ENCODE assay signal across 30 cellular contexts in the genomic region with DNA sequence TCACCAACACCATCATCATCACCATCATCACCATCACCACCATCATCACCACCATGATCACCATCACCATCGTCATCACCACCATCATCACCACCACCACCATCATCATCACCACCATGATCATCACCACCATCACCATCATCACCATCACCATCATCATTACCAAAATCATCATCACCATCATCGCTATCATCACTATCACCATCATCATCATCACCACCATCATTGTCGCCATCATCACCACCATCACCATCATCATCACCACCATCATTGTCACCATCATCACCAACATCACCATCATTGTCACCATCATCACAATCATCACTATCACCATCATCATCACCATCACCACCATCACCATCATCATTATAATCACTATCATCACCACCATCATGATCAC.
"Had no signal": no experiment of that assay in that cellular context is flagged by ENCODE, and none has a peak within 500 bp of the region (broad histone marks: within the 10 kb centered on the region; RNA-seq: fewer than 3 reads in every experiment).

No MANE protein-coding gene starts in this region.

- H3K4me1 ChIP-seq: foreskin keratinocyte, gastrocnemius medialis, heart left ventricle had no signal

- FAIRE-seq: astrocyte, colon, endometrium had no signal

- ATAC-seq: activated CD4-positive, CD25-positive, alpha-beta regulatory T cell treated with anti-CD3 and anti-CD28 coated beads, Interleukin-2, amount 50 U/mL, for 24 hours; activated CD8-positive, alpha-beta T cell treated with anti-CD3 and anti-CD28 coated beads for 36 hours; activated T-cell treated with anti-CD3 and anti-CD28 coated beads, Interleukin-2, amount 50 U/mL, for 4 hours; activated T-helper 17 cell treated with anti-CD3 and anti-CD28 coated beads, Interleukin-2, amount 50 U/mL, for 72 hours; esophagus mucosa; foreskin keratinocyte; gastrocnemius medialis; heart left ventricle; T-helper 17 cell had no signal

- H3K9me3 ChIP-seq: gastrocnemius medialis, heart left ventricle had no signal

- H3K27me3 ChIP-seq: brain microvascular endothelial cell, foreskin keratinocyte, gastrocnemius medialis had no signal

- H3K27ac ChIP-seq: brain microvascular endothelial cell, foreskin keratinocyte, gastrocnemius medialis, heart left ventricle, WERI-Rb-1 had no signal

- DNase-seq: activated B cell treated with CpG ODN at 0.5 μM for 24 hours; activated CD4-positive, alpha-beta T cell treated with anti-CD3 and anti-CD28 coated beads for 48 hours; activated CD4-positive, alpha-beta T cell treated with anti-CD3 and anti-CD28 coated beads, Interleukin-2, amount 50 U/mL, for 1 hour; activated CD4-positive, alpha-beta T cell treated with anti-CD3 and anti-CD28 coated beads, Interleukin-2, amount 50 U/mL, for 48 hours; activated CD8-positive, alpha-beta memory T cell treated with anti-CD3 and anti-CD28 coated beads for 24 hours; activated CD8-positive, alpha-beta T cell treated with anti-CD3 and anti-CD28 coated beads for 36 hours; activated effector memory CD4-positive, alpha-beta T cell treated with Interleukin-2 at 50 U/mL for 16 hours; activated gamma-delta T cell treated with Interleukin-2 at 50 U/mL for 16 hours; activated naive CD4-positive, alpha-beta T cell treated with anti-CD3 and anti-CD28 coated beads, Interleukin-2, amount 50 U/mL, for 16 hours; activated naive CD4-positive, alpha-beta T cell treated with Interleukin-2 at 50 U/mL for 16 hours; activated T-cell treated with anti-CD3 and anti-CD28 coated beads, Interleukin-2, amount 50 U/mL, for 4 hours; amniotic stem cell; brain microvascular endothelial cell; caudate nucleus; cortex of kidney; dermis blood vessel endothelial cell; effector CD8-positive, alpha-beta T cell; foreskin keratinocyte; gastrocnemius medialis; glutamatergic neuron; heart left ventricle; T-helper 17 cell; T1000; WERI-Rb-1 had no signal

- H3K36me3 ChIP-seq: brain microvascular endothelial cell, gastrocnemius medialis, heart left ventricle, WERI-Rb-1 had no signal

- H3K4me3 ChIP-seq: gastrocnemius medialis, heart left ventricle had no signal
